ENCODE assay signal across 11 cellular contexts in the genomic region with DNA sequence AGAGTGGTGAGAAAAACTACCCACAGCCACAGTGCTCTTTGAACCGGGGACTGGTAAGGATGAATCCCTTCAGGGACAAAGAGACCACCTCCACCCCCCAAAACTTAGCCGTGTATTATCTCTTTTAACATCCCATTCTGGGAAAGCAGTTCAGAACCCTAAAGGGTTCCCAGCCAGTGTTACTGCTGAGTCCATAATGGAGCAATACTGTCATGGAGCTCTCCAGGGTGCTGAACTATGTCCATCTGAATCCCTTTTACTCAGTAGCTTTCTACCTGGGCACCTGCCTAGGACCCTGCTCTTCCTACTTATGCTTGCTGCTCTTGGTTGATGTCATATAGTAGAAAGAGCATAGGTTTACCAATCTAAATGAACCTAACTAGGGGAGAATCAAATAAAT. TPM values are rescaled to one million over a fixed set of nuclear protein-coding genes. Genes with fewer than 3 reads are reported as not detected.
A peak's percentile ranks its signal among the peaks of the same experiment; 100 is the strongest.
DNase-seq lines count a peak whose midpoint lies in the region; ATAC-seq and TF ChIP-seq lines count a peak whose summit lies in the region.
"Had no signal": no experiment of that assay in that cellular context is flagged by ENCODE, and none has a peak within 500 bp of the region (broad histone marks: within the 10 kb centered on the region; RNA-seq: fewer than 3 reads in every experiment).

No MANE protein-coding gene starts in this region.

- CTCF ChIA-PET in GM10248 (lab: Yijun Ruan, JAX): interaction anchor here (0.7 to 2.9 kb wide), 6 partner anchors 9 to 172 kb away, joined by 3 to 10 read pairs (median 3); no protein-coding TSS in a partner anchor

- peak; percentile 14 to 20 for DNase-seq in activated CD4-positive, alpha-beta T cell treated with anti-CD3 and anti-CD28 coated beads for 4 hours
- no peak for DNase-seq in activated CD4-positive, alpha-beta T cell treated with anti-CD3 and anti-CD28 coated beads for 1 hour
- DNase-seq in T-helper 2 cell treated with Interferon-gamma antibody and Interleukin-4, amounts not matched to agents 5 μg/mL and 100 μg/mL, for 36 hours (ENCODE audit: low spot score): peak; percentile 27
- DNase-seq in fibroblast of pulmonary artery (ENCODE audit: low read depth): peak; percentile 56
- DNase-seq in stimulated activated CD4-positive, alpha-beta T cell treated with anti-CD3 and anti-CD28 coated beads, Interleukin-4, amount 100 ng/mL, for 48 hours (ENCODE audit: low read depth in 2 of 2): peak; percentile 12 to 35
- no peak for DNase-seq in GM10248 (ENCODE audit: extremely low spot score)
- no peak for DNase-seq in left ventricle myocardium superior
- DNase-seq: lower lobe of right lung; stimulated activated naive CD4-positive, alpha-beta T cell treated with Interleukin-2 at 50 U/mL for 16 hours had no signal

- H3K4me3 ChIP-seq in fibroblast of pulmonary artery (replicated peaks; ENCODE audit: low read depth, low read length): no peak overlapping the region
- H3K4me3 ChIP-seq: BLaER1, lower lobe of right lung had no signal

- POLR2A ChIA-PET in GM10248 (lab: Yijun Ruan, JAX): no interaction called here

- H3K27ac Mint-ChIP-seq in T-helper 2 cell treated with Interferon-gamma antibody and Interleukin-4, amounts not matched to agents 5 μg/mL and 100 μg/mL, for 36 hours: no peak overlapping the region

- H3K4me1 Mint-ChIP-seq in T-helper 2 cell treated with Interferon-gamma antibody and Interleukin-4, amounts not matched to agents 5 μg/mL and 100 μg/mL, for 36 hours (ENCODE audit: low read depth): no peaks in the 10 kb centered on the region

- H3K36me3 Mint-ChIP-seq in T-helper 2 cell treated with Interferon-gamma antibody and Interleukin-4, amounts not matched to agents 5 μg/mL and 100 μg/mL, for 36 hours (ENCODE audit: low read depth): no peaks in the 10 kb centered on the region

- intact Hi-C loops in left ventricle myocardium superior (cut with micrococcal nuclease): no loop called here

- H3K9me3 Mint-ChIP-seq in T-helper 2 cell treated with Interferon-gamma antibody and Interleukin-4, amounts not matched to agents 5 μg/mL and 100 μg/mL, for 36 hours: no peaks in the 10 kb centered on the region

- H3K27me3 Mint-ChIP-seq in T-helper 2 cell treated with Interferon-gamma antibody and Interleukin-4, amounts not matched to agents 5 μg/mL and 100 μg/mL, for 36 hours (ENCODE audit: low read depth): peaks cover 2% of the 10 kb centered on the region

- H3K4me3 Mint-ChIP-seq in T-helper 2 cell treated with Interferon-gamma antibody and Interleukin-4, amounts not matched to agents 5 μg/mL and 100 μg/mL, for 36 hours: no peak overlapping the region

- TF ChIP-seq CTCF in fibroblast of pulmonary artery (IDR thresholded peaks at IDR 0.05; ENCODE audit: low read length, missing control alignments) (no peak), GM10248 (IDR thresholded peaks at IDR 0.05; ENCODE audit: control extremely low read depth, extremely low read depth, low read depth, missing control alignments) (no peak)

- ATAC-seq in GM19455 (IDR thresholded peaks at IDR 0.05; ENCODE audit: unreplicated experiment) (no peak), left ventricle myocardium superior (no peak)

RNA-seq across cellular contexts. Expression of gene SAYSD1, which starts 22.2 kb away (rescaled TPM):
- 12.0 TPM for total RNA-seq in left ventricle myocardium superior

Comparison
In these comparisons a context has a peak if more than half of its experiments do, and no peak if none do; other contexts are left out.
1. DNase-seq: peak in activated CD4-positive, alpha-beta T cell treated with anti-CD3 and anti-CD28 coated beads for 4 hours (2 of 2), T-helper 2 cell treated with Interferon-gamma antibody and Interleukin-4, amounts not matched to agents 5 μg/mL and 100 μg/mL, for 36 hours (single experiment), fibroblast of pulmonary artery (single experiment) and stimulated activated CD4-positive, alpha-beta T cell treated with anti-CD3 and anti-CD28 coated beads, Interleukin-4, amount 100 ng/mL, for 48 hours (2 of 2); none in activated CD4-positive, alpha-beta T cell treated with anti-CD3 and anti-CD28 coated beads for 1 hour (single experiment), GM10248 (single experiment) and left ventricle myocardium superior (single experiment).